In genomic region chr9:121691890-121692289, GRCh38 we compare ENCODE assay signal across 18 cellular contexts. TPM values are rescaled to one million over a fixed set of nuclear protein-coding genes. Genes with fewer than 3 reads are reported as not detected.
DNase-seq lines count a peak whose midpoint lies in the region; ATAC-seq and TF ChIP-seq lines count a peak whose summit lies in the region.
"Had no signal": no experiment of that assay in that cellular context is flagged by ENCODE, and none has a peak within 500 bp of the region (broad histone marks: within the 10 kb centered on the region; RNA-seq: fewer than 3 reads in every experiment).

No MANE protein-coding gene starts in this region.

- H3K4me1 ChIP-seq in adrenal gland (replicated peaks in 1 of 2) (peaks cover 4% of the 10 kb centered on the region in 2 donors), esophagus squamous epithelium (peaks cover 0 to 48% (median 14%) of the 10 kb centered on the region in 3 donors), tibial artery (peaks cover 0 to 36% (median 17%) of the 10 kb centered on the region in 4 donors)
- H3K4me1 ChIP-seq: BE2C had no signal

- ATAC-seq in stimulated activated naive CD8-positive, alpha-beta T cell treated with anti-CD3 and anti-CD28 coated beads, Interleukin-15, Interleukin-2, amounts not matched to agents 100 U/mL and 50 U/mL, for 24 hours, result no peak
- ATAC-seq: activated CD4-positive, CD25-positive, alpha-beta regulatory T cell treated with anti-CD3 and anti-CD28 coated beads, Interleukin-2, amount 50 U/mL, for 24 hours had no signal

- H3K4me3 Mint-ChIP-seq in nephron progenitor cell, result no peak overlapping the region

- peak overlapping the region in 3 of 5 donors; percentile 2 to 59 (median 54) for H3K27ac ChIP-seq in adrenal gland
- peak overlapping the region in 3 of 4 donors; percentile 15 to 67 (median 22) for H3K27ac ChIP-seq in esophagus squamous epithelium
- H3K27ac ChIP-seq in tibial artery, result peak overlapping the region; percentile 66 to 75

- no peaks in the 10 kb centered on the region for H3K36me3 Mint-ChIP-seq in nephron progenitor cell (ENCODE audit: low read depth)

- peak overlapping the region; percentile 73 for H3K27ac Mint-ChIP-seq in nephron progenitor cell

- intact Hi-C loops in adrenal gland (cut with DNase I), result no loop called here
- intact Hi-C loops in esophagus squamous epithelium (cut with DNase I), result no loop called here
- intact Hi-C loops in tibial artery (cut with DNase I; ENCODE audit: low total_unique reads), result no loop called here
- intact Hi-C loops in head of caudate nucleus (cut with DNase I), result no loop called here

- H3K36me3 ChIP-seq in adrenal gland (replicated peaks in 1 of 2) (no peaks in the 10 kb centered on the region), esophagus squamous epithelium (no peaks in the 10 kb centered on the region), tibial artery (no peaks in the 10 kb centered on the region)
- H3K36me3 ChIP-seq: BE2C, pancreas had no signal

- DNase-seq in adrenal gland, result no peak
- DNase-seq in esophagus squamous epithelium (lab: John Stamatoyannopoulos, UW), result no peak
- DNase-seq in nephron progenitor cell, result no peak
- peak in 1 of 2 donors; percentile 32 for DNase-seq in tibial artery
- no peak for DNase-seq in activated CD4-positive, alpha-beta T cell treated with anti-CD3 and anti-CD28 coated beads for 48 hours
- DNase-seq in stimulated activated naive CD8-positive, alpha-beta T cell treated with anti-CD3 and anti-CD28 coated beads, Interleukin-15, Interleukin-2, amounts not matched to agents 100 U/mL and 50 U/mL, for 24 hours, result no peak
- DNase-seq in head of caudate nucleus, result no peak
- DNase-seq: activated gamma-delta T cell treated with Interleukin-2 at 50 U/mL for 16 hours; BE2C; effector CD8-positive, alpha-beta T cell; midbrain; MV-4-11; NCI-H774; RPMI8226; stimulated activated naive CD4-positive, alpha-beta T cell; T-helper 1 cell had no signal

- no peak for TF ChIP-seq CTCF in adrenal gland (IDR thresholded peaks at IDR 0.05)
- no peak for TF ChIP-seq CTCF in esophagus squamous epithelium (IDR thresholded peaks at IDR 0.05)
- TF ChIP-seq CTCF in nephron progenitor cell (IDR thresholded peaks at IDR 0.05), result no peak
- no peak for TF ChIP-seq CTCF in tibial artery (IDR thresholded peaks at IDR 0.05)

- no peaks in the 10 kb centered on the region for H3K9me3 Mint-ChIP-seq in nephron progenitor cell

- H3K27me3 Mint-ChIP-seq in nephron progenitor cell (ENCODE audit: low read depth, poor library complexity), result peaks cover 2% of the 10 kb centered on the region

- H3K9me3 ChIP-seq in adrenal gland (replicated peaks in 1 of 3) (no peaks in the 10 kb centered on the region), esophagus squamous epithelium (no peaks in the 10 kb centered on the region), tibial artery (no peaks in the 10 kb centered on the region)
- H3K9me3 ChIP-seq: BE2C, pancreas had no signal

- peaks cover 65% of the 10 kb centered on the region for H3K4me1 Mint-ChIP-seq in nephron progenitor cell

- H3K27me3 ChIP-seq in adrenal gland, result no peaks in the 10 kb centered on the region
- H3K27me3 ChIP-seq in esophagus squamous epithelium, result no peaks in the 10 kb centered on the region
- no peaks in the 10 kb centered on the region for H3K27me3 ChIP-seq in tibial artery
- H3K27me3 ChIP-seq: BE2C, pancreas had no signal

- no peak overlapping the region for H3K4me3 ChIP-seq in adrenal gland
- H3K4me3 ChIP-seq in esophagus squamous epithelium, result no peak overlapping the region
- no peak overlapping the region for H3K4me3 ChIP-seq in tibial artery
- H3K4me3 ChIP-seq: pancreas had no signal

- TF ChIP-seq POLR2A in adrenal gland (IDR thresholded peaks at IDR 0.05), result no peak
- no peak for TF ChIP-seq POLR2A in esophagus squamous epithelium (IDR thresholded peaks at IDR 0.05)

- WGBS in adrenal gland, 4 donors, result 70 to 80% (median 76%) methylated on average over 6 of the region's 6 CpGs
- 62 to 64% methylated on average over 6 of the region's 6 CpGs for WGBS in esophagus squamous epithelium, 2 donors

RNA-seq across cellular contexts. Expression of gene DAB2IP, which starts 40.5 kb away (rescaled TPM):
- total RNA-seq in adrenal gland, result 10 to 100 TPM; 38.3 to 52.2 (median 48.4) TPM
- 10 to 100 TPM; 13.2 to 47.7 (median 20.3) TPM for polyA plus RNA-seq in adrenal gland
- 10 to 100 TPM; 28.3 to 48.8 (median 38.1) TPM for total RNA-seq in esophagus squamous epithelium
